Comparison of ENCODE assay signal across 1 cellular context in the genomic region with DNA sequence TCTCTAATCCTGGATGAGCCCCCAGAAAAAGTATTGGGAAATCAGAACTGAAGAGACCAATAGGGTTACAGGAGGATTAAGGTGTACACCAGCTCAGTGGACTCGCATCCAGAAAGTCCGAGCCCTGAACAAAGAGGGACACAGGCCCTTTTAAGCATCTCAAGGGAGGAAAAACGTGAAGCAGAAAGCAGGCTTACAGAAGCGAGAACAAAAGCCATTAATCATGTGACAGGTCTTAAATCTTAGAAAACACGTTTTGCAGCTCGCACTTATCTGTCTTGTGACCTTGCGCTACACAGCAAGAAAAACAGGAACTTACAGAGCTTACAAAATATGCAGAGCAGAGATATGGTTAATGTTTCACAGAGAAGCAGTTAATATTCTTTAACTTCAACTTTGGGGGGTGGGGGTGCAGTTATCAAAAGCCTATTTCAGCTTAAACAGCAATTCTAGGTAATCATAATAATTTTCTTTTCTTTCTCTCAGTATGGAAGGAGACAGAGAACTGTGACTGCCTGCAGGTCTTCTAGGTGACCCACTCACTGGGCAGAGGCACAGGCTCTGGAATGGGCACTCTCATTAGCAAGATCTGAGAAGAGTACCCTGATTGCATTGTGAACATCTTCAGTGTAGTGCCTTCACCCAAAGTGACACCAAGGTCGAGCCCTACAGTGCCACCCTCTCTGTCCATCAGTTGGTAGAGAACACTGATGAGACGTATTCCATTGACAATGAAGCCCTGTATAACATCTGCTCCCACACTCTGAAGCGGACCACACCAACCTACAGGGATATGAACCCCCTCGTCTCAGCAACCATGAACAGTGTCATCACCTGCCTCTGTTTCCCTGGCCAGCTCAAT.
A peak's percentile ranks its signal among the peaks of the same experiment; 100 is the strongest.
TF ChIP-seq lines count a peak whose summit lies in the region.

No MANE protein-coding gene starts in this region.

TF ChIP-seq in K562, 482 proteins besides CTCF, POLR2A, EP300 and RAD21 (continued from another document and continues in another):
- TF ChIP-seq TSHZ1 (CRISPR knock-in tag; IDR thresholded peaks at IDR 0.05), result no peak
- TF ChIP-seq ZKSCAN3 (CRISPR knock-in tag; IDR thresholded peaks at IDR 0.05), result no peak
- TF ChIP-seq, protein P1, sequence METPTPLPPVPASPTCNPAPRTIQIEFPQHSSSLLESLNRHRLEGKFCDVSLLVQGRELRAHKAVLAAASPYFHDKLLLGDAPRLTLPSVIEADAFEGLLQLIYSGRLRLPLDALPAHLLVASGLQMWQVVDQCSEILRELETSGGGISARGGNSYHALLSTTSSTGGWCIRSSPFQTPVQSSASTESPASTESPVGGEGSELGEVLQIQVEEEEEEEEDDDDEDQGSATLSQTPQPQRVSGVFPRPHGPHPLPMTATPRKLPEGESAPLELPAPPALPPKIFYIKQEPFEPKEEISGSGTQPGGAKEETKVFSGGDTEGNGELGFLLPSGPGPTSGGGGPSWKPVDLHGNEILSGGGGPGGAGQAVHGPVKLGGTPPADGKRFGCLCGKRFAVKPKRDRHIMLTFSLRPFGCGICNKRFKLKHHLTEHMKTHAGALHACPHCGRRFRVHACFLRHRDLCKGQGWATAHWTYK (CRISPR knock-in tag; IDR thresholded peaks at IDR 0.05), result 0 out of 2 replicates have a peak, but pooled peaks have one; percentile 29
- 0 out of 2 replicates have a peak, but pooled peaks have one; percentile 60 for TF ChIP-seq MECOM (CRISPR knock-in tag; IDR thresholded peaks at IDR 0.05)
- TF ChIP-seq ZNF143 (CRISPR knock-in tag; IDR thresholded peaks at IDR 0.05), result no peak
- peak in 1 of 2 experiments; percentile 57 for TF ChIP-seq NCOA2 (IDR thresholded peaks at IDR 0.05; ENCODE audit: partially characterized antibody in 2 of 2)
- TF ChIP-seq, protein P2, sequence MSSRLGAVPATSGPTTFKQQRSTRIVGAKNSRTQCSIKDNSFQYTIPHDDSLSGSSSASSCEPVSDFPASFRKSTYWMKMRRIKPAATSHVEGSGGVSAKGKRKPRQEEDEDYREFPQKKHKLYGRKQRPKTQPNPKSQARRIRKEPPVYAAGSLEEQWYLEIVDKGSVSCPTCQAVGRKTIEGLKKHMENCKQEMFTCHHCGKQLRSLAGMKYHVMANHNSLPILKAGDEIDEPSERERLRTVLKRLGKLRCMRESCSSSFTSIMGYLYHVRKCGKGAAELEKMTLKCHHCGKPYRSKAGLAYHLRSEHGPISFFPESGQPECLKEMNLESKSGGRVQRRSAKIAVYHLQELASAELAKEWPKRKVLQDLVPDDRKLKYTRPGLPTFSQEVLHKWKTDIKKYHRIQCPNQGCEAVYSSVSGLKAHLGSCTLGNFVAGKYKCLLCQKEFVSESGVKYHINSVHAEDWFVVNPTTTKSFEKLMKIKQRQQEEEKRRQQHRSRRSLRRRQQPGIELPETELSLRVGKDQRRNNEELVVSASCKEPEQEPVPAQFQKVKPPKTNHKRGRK (tag; IDR thresholded peaks at IDR 0.05), result no peak
- TF ChIP-seq, protein P3, sequence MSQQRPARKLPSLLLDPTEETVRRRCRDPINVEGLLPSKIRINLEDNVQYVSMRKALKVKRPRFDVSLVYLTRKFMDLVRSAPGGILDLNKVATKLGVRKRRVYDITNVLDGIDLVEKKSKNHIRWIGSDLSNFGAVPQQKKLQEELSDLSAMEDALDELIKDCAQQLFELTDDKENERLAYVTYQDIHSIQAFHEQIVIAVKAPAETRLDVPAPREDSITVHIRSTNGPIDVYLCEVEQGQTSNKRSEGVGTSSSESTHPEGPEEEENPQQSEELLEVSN (IDR thresholded peaks at IDR 0.05; ENCODE audit: borderline replicate concordance in 1 of 2, extremely low read depth in 1 of 2, insufficient read depth in 1 of 2, insufficient read length in 1 of 2, low read depth in 1 of 2, low read length in 1 of 2, poor library complexity in 1 of 2, severe bottlenecking in 1 of 2), result no peak
- TF ChIP-seq, protein P4, sequence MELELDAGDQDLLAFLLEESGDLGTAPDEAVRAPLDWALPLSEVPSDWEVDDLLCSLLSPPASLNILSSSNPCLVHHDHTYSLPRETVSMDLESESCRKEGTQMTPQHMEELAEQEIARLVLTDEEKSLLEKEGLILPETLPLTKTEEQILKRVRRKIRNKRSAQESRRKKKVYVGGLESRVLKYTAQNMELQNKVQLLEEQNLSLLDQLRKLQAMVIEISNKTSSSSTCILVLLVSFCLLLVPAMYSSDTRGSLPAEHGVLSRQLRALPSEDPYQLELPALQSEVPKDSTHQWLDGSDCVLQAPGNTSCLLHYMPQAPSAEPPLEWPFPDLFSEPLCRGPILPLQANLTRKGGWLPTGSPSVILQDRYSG (tag; conservative IDR thresholded peaks at IDR 0.05; ENCODE audit: low read depth), result 0 out of 2 replicates have a peak, but pooled peaks have one; percentile 81
- TF ChIP-seq ZNF217 (CRISPR knock-in tag; IDR thresholded peaks at IDR 0.05), result no peak
- TF ChIP-seq TAF15 (IDR thresholded peaks at IDR 0.05; ENCODE audit: low read depth, low read length), result no peak
- TF ChIP-seq SETDB1 (IDR thresholded peaks at IDR 0.05; ENCODE audit: low read length), result no peak
- peak; percentile 85 for TF ChIP-seq PYGO2 (tag; IDR thresholded peaks at IDR 0.05)
- TF ChIP-seq, protein P5, sequence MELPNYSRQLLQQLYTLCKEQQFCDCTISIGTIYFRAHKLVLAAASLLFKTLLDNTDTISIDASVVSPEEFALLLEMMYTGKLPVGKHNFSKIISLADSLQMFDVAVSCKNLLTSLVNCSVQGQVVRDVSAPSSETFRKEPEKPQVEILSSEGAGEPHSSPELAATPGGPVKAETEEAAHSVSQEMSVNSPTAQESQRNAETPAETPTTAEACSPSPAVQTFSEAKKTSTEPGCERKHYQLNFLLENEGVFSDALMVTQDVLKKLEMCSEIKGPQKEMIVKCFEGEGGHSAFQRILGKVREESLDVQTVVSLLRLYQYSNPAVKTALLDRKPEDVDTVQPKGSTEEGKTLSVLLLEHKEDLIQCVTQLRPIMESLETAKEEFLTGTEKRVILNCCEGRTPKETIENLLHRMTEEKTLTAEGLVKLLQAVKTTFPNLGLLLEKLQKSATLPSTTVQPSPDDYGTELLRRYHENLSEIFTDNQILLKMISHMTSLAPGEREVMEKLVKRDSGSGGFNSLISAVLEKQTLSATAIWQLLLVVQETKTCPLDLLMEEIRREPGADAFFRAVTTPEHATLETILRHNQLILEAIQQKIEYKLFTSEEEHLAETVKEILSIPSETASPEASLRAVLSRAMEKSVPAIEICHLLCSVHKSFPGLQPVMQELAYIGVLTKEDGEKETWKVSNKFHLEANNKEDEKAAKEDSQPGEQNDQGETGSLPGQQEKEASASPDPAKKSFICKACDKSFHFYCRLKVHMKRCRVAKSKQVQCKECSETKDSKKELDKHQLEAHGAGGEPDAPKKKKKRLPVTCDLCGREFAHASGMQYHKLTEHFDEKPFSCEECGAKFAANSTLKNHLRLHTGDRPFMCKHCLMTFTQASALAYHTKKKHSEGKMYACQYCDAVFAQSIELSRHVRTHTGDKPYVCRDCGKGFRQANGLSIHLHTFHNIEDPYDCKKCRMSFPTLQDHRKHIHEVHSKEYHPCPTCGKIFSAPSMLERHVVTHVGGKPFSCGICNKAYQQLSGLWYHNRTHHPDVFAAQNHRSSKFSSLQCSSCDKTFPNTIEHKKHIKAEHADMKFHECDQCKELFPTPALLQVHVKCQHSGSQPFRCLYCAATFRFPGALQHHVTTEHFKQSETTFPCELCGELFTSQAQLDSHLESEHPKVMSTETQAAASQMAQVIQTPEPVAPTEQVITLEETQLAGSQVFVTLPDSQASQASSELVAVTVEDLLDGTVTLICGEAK (IDR thresholded peaks at IDR 0.05), result no peak
- TF ChIP-seq, protein P5 (CRISPR knock-in tag; IDR thresholded peaks at IDR 0.05), result no peak
- TF ChIP-seq PHB (CRISPR knock-in tag; IDR thresholded peaks at IDR 0.05), result no peak
- no peak for TF ChIP-seq POLR3G (IDR thresholded peaks at IDR 0.05; ENCODE audit: extremely low read depth, insufficient read length, insufficient replicate concordance)
- TF ChIP-seq, protein P6, sequence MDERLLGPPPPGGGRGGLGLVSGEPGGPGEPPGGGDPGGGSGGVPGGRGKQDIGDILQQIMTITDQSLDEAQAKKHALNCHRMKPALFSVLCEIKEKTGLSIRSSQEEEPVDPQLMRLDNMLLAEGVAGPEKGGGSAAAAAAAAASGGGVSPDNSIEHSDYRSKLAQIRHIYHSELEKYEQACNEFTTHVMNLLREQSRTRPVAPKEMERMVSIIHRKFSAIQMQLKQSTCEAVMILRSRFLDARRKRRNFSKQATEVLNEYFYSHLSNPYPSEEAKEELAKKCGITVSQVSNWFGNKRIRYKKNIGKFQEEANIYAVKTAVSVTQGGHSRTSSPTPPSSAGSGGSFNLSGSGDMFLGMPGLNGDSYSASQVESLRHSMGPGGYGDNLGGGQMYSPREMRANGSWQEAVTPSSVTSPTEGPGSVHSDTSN (CRISPR knock-in tag; IDR thresholded peaks at IDR 0.05; ENCODE audit: low read depth), result peak; percentile 89
- TF ChIP-seq, protein P6 (tag; conservative IDR thresholded peaks at IDR 0.05; ENCODE audit: low read depth), result peak; percentile 100
- no peak for TF ChIP-seq MXD1 (CRISPR knock-in tag; IDR thresholded peaks at IDR 0.05; ENCODE audit: borderline replicate concordance, poor library complexity, severe bottlenecking)
- TF ChIP-seq NKRF (IDR thresholded peaks at IDR 0.05; ENCODE audit: borderline replicate concordance), result 0 out of 2 replicates have a peak, but pooled peaks have one; percentile 15
- no peak for TF ChIP-seq U2AF1 (optimal IDR thresholded peaks at IDR 0.05; ENCODE audit: low read depth, low read length)
- TF ChIP-seq ZNF311 (CRISPR knock-in tag; IDR thresholded peaks at IDR 0.05), result no peak
- no peak for TF ChIP-seq POLR2AphosphoS2 (IDR thresholded peaks at IDR 0.05; ENCODE audit: low read length)
- no peak for TF ChIP-seq RBFOX2 (IDR thresholded peaks at IDR 0.05; ENCODE audit: low read depth, low read length)
